8 cellular contexts compared by ENCODE assay signal in the genomic region with DNA sequence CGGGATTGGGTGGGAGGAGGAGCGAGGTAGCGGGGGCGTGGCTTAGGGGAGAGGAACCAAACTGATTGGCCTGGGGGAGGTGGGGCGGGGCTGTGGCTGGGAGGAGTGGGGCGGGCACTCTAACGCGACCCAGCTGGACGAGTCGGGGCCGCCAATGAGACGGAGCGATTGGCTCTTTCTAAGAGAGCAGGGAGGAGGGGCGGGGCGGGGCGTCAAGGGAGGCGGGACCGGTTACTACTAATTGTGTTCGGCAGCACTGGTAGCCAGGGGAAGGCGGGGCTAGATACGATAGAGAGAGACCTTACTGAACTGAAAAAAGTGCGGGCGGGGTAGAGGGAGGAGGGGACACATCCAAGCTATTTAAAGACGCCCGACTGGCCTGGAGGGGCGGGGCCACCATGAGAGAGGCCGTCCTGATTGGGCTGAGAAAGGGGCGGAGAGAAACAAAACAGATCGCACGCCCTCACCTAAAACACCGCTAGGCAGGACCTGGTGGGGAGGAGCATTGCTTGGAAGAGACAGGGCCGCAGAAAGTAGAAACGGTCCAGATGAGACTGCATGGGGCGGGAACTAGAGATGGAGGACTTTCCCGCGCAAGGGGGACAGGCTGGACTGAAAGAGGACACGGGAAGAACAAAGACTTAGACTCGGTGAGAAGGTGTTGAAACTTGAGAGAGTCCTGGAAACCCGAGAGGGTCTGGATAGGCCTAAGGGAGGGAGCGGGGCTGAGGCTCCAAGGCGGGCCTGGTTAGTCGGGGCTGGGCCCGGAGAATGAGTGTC. TPM values are rescaled to one million over a fixed set of nuclear protein-coding genes. Genes with fewer than 3 reads are reported as not detected.
DNase-seq lines count a peak whose midpoint lies in the region; ATAC-seq and TF ChIP-seq lines count a peak whose summit lies in the region.

Gene KCNC3, minus strand, starts transcription at position 232 of the 780 bp plus-strand sequence. CDS start 295 bp downstream, outside the sequence.

- TF ChIP-seq CTCF in DOHH2 (IDR thresholded peaks at IDR 0.05; ENCODE audit: low read depth, low read length, poor library complexity, severe bottlenecking) (no peak), GM23338 (conservative IDR thresholded peaks at IDR 0.05; ENCODE audit: low read depth in 2 of 2) (no peak), NB4 (IDR thresholded peaks at IDR 0.05; ENCODE audit: low read depth, low read length) (no peak), adrenal gland (IDR thresholded peaks at IDR 0.05) (no peak), heart left ventricle (IDR thresholded peaks at IDR 0.05) (no peak), transverse colon (IDR thresholded peaks at IDR 0.05) (no peak)

- no peak for TF ChIP-seq POLR2A in NB4 (IDR thresholded peaks at IDR 0.05; ENCODE audit: extremely low read depth, insufficient read length)
- peak; percentile 55 to 70 for TF ChIP-seq POLR2A in adrenal gland (IDR thresholded peaks at IDR 0.05)
- peak; percentile 69 to 72 for TF ChIP-seq POLR2A in heart left ventricle (IDR thresholded peaks at IDR 0.05)
- TF ChIP-seq POLR2A in transverse colon (IDR thresholded peaks at IDR 0.05) = peak; percentile 37

- H3K27ac ChIP-seq in DOHH2 (ENCODE audit: low read depth, low read length) = peak within 1 kb of the TSS; percentile 85
- peak within 1 kb of the TSS; percentile 90 for H3K27ac ChIP-seq in GM23338 (ENCODE audit: low read depth)
- H3K27ac ChIP-seq in adrenal gland = peak within 1 kb of the TSS in 4 of 5 donors; percentile 4 to 69 (median 38)
- peak within 1 kb of the TSS in 11 of 12 donors; percentile 49 to 92 (median 68) for H3K27ac ChIP-seq in heart left ventricle
- peak within 1 kb of the TSS; percentile 27 to 68 (median 48) for H3K27ac ChIP-seq in transverse colon

- WGBS in adrenal gland, 4 donors = 0 to 3% (median 1%) methylated on average over 32 to 43 of the region's 43 CpGs
- 1 to 2% (median 1%) methylated on average over 40 to 43 of the region's 43 CpGs for WGBS in heart left ventricle, 4 donors
- 0 to 2% methylated on average over 8 to 41 of the region's 43 CpGs for WGBS in transverse colon (ENCODE audit: low coverage in 1 of 2), 2 donors

- no peak within 1 kb of the TSS for H3K4me3 Mint-ChIP-seq in GM23338

- no peak within 1 kb of the TSS for H3K27ac Mint-ChIP-seq in GM23338

- intact Hi-C loops in adrenal gland (cut with DNase I) (no loop called here), heart left ventricle (cut with DNase I) (loop anchor here in 1 of 10 donors (5.0 to 10.0 kb wide), 2 partner anchors 162 to 185 kb away; no protein-coding TSS in a partner anchor), posterior cingulate gyrus (cut with DNase I) (loop anchor here (5.0 kb wide), 2 partner anchors 77 to 127 kb away; partner anchors contain the start of gene MYH14), transverse colon (cut with DNase I; ENCODE audit: low total_unique reads) (no loop called here)

- no peak for TF ChIP-seq EP300 in transverse colon (IDR thresholded peaks at IDR 0.05; ENCODE audit: low read depth)

- 0 out of 2 replicates have a peak within 1 kb of the TSS, but pooled peaks have one; percentile 75 for H2AFZ ChIP-seq in GM23338

- H3K9me3 ChIP-seq in DOHH2 (ENCODE audit: control insufficient read depth, insufficient read depth, low read length) (no peaks in the 10 kb centered on the region), adrenal gland (replicated peaks in 1 of 3) (no peaks in the 10 kb centered on the region), heart left ventricle (no peaks in the 10 kb centered on the region), transverse colon (no peaks in the 10 kb centered on the region)

- H3K4me1 ChIP-seq in DOHH2 (ENCODE audit: control insufficient read depth, low read length) (peaks cover 79% of the 10 kb centered on the region), GM23338 (ENCODE audit: insufficient read depth) (peaks cover 35% of the 10 kb centered on the region), adrenal gland (replicated peaks in 1 of 2) (peaks cover 12 to 13% of the 10 kb centered on the region in 2 donors), heart left ventricle (peaks cover 0 to 61% (median 24%) of the 10 kb centered on the region in 12 donors), transverse colon (peaks cover 3 to 57% (median 45%) of the 10 kb centered on the region in 4 donors)

- no peaks in the 10 kb centered on the region for H3K4me1 Mint-ChIP-seq in GM23338

- in situ Hi-C loops in transverse colon (cut with MboI; ENCODE audit: low pct_ligation_motif_present in 1 of 4, low pct_unique_long_range_greater_than_20kb in 1 of 4, low sequenced_read_pairs in 3 of 4) = no loop called here

- peaks cover 27% of the 10 kb centered on the region for H4K20me1 ChIP-seq in DOHH2 (ENCODE audit: control insufficient read depth, insufficient read depth, low read depth, low read length)
- peaks cover 17% of the 10 kb centered on the region; the same call in 1 of the 2 replicates for H4K20me1 ChIP-seq in GM23338 (replicated peaks; ENCODE audit: insufficient read depth)

- H3K36me3 ChIP-seq in DOHH2 (ENCODE audit: control insufficient read depth, low read length) (peaks cover 24% of the 10 kb centered on the region), GM23338 (ENCODE audit: insufficient read depth) (no peaks in the 10 kb centered on the region), adrenal gland (replicated peaks in 1 of 2) (no peaks in the 10 kb centered on the region), heart left ventricle (no peaks in the 10 kb centered on the region), transverse colon (no peaks in the 10 kb centered on the region)

- ATAC-seq in GM23338 = peak; percentile 29; the same call in 2 of the 3 replicates
- ATAC-seq in heart left ventricle = peak; percentile 83 to 91 (median 88)

- H3K9me3 Mint-ChIP-seq in GM23338 = peaks cover 80% of the 10 kb centered on the region

- H3K27me3 Mint-ChIP-seq in GM23338 (ENCODE audit: insufficient read depth, low read depth, poor library complexity) = peaks cover 22% of the 10 kb centered on the region

- DNase-seq in GM23338 (ENCODE audit: low spot score) = peak; percentile 100
- DNase-seq in NB4 (ENCODE audit: low read depth) = peak; percentile 21
- DNase-seq in SKM-1 (lab: John Stamatoyannopoulos, UW; ENCODE audit: unreplicated experiment) = peak; percentile 91
- DNase-seq in adrenal gland = peak; percentile 97 to 100 (median 99)
- DNase-seq in heart left ventricle = peak; percentile 98 to 100 (median 99)
- DNase-seq in posterior cingulate gyrus = peak; percentile 99 to 100 (median 100)
- peak; percentile 99 for DNase-seq in transverse colon

- H3K4me3 ChIP-seq in DOHH2 (ENCODE audit: low read length) = peak within 1 kb of the TSS; percentile 84
- H3K4me3 ChIP-seq in GM23338 = peak within 1 kb of the TSS; percentile 88
- H3K4me3 ChIP-seq in NB4 (ENCODE audit: low read depth, low read length) = no peak within 1 kb of the TSS
- peak within 1 kb of the TSS in 1 of 4 donors; percentile 43 for H3K4me3 ChIP-seq in adrenal gland
- peak within 1 kb of the TSS in 10 of 12 donors; percentile 27 to 58 (median 50) for H3K4me3 ChIP-seq in heart left ventricle
- peak within 1 kb of the TSS in 2 of 4 donors; percentile 30 to 49 for H3K4me3 ChIP-seq in transverse colon

- H3K9me2 ChIP-seq in DOHH2 (replicated peaks; ENCODE audit: control insufficient read depth, low read length) (no peaks in the 10 kb centered on the region), GM23338 (ENCODE audit: insufficient read depth) (no peaks in the 10 kb centered on the region)

- peaks cover 25% of the 10 kb centered on the region for H3K27me3 ChIP-seq in DOHH2 (ENCODE audit: control insufficient read depth, low read length)
- H3K27me3 ChIP-seq in GM23338 (ENCODE audit: insufficient read depth) = peaks cover 25% of the 10 kb centered on the region
- H3K27me3 ChIP-seq in adrenal gland = peaks cover 12% of the 10 kb centered on the region
- peaks cover 2 to 74% (median 26%) of the 10 kb centered on the region in 9 donors for H3K27me3 ChIP-seq in heart left ventricle
- peaks cover 72% of the 10 kb centered on the region for H3K27me3 ChIP-seq in transverse colon

- H3K36me3 Mint-ChIP-seq in GM23338 (ENCODE audit: low read depth) = peaks cover 55% of the 10 kb centered on the region

- H3K4me2 ChIP-seq in DOHH2 (ENCODE audit: low read length) (peak within 1 kb of the TSS; percentile 99), GM23338 (peak within 1 kb of the TSS; percentile 98)

- H3F3A ChIP-seq in DOHH2 (ENCODE audit: control insufficient read depth, insufficient read depth) = peaks cover 23% of the 10 kb centered on the region
- peaks cover 24% of the 10 kb centered on the region for H3F3A ChIP-seq in GM23338 (replicated peaks; ENCODE audit: low read depth)

- H3K79me2 ChIP-seq in DOHH2 (ENCODE audit: control insufficient read depth, low read length) (peaks cover 22% of the 10 kb centered on the region), GM23338 (replicated peaks; ENCODE audit: insufficient read depth) (peaks cover 16% of the 10 kb centered on the region)

TF ChIP-seq in GM23338, 12 proteins besides CTCF, POLR2A, EP300 and RAD21:
- TF ChIP-seq STAT1 (IDR thresholded peaks at IDR 0.05; ENCODE audit: unreplicated experiment) (peak; percentile 76), POLR2AphosphoS5 (IDR thresholded peaks at IDR 0.05; ENCODE audit: low read depth) (peak; percentile 89), ZNF114 (CRISPR knock-in tag; IDR thresholded peaks at IDR 0.05) (no peak)

RNA-seq across cellular contexts. Expression of gene KCNC3, which starts in this region (rescaled TPM):
- 2.7 and 3.4 TPM in 2 replicates for total RNA-seq in GM23338 (2014; rRNA removed; shearing (Covaris generic))
- polyA plus RNA-seq in GM23338 (2016; fragmentation: Nextera tagmentation; extraction: Ambion mirVana) (0.89 and 1.3 TPM in 2 replicates), adrenal gland (1 to 10 TPM in 1 of 3 donors, under 1 TPM in 2; 0.79 to 7.3 (median 0.88) TPM), heart left ventricle (1 to 10 TPM; 1.7 to 3.3 TPM)
- total RNA-seq in adrenal gland (1 to 10 TPM in 6 of 8 donors, under 1 TPM in 2; 0.17 to 3.0 (median 1.5) TPM), heart left ventricle (1 to 10 TPM in 8 of 9 donors, under 1 TPM in 1; 0.87 to 4.4 (median 2.5) TPM), transverse colon (under 1 TPM; 0.27 to 0.64 (median 0.49) TPM)

Comparison
In these comparisons a context has a peak if more than half of its experiments do, and no peak if none do; other contexts are left out.
1. Peak in DNase-seq and H3K27ac ChIP-seq in transverse colon; RNA of the gene not detected or under 1 TPM.
2. H3K27ac ChIP-seq: peak in every context shown above with its lines; median percentile 90 in GM23338; 85 in DOHH2; 68 in heart left ventricle; 48 in transverse colon; 38 in adrenal gland.
3. DNase-seq: peak in every context shown above with its lines; median percentile 100 in GM23338; 100 in posterior cingulate gyrus; 99 in adrenal gland; 99 in heart left ventricle; 99 in transverse colon; 91 in SKM-1; 21 in NB4.